In the genomic region with DNA sequence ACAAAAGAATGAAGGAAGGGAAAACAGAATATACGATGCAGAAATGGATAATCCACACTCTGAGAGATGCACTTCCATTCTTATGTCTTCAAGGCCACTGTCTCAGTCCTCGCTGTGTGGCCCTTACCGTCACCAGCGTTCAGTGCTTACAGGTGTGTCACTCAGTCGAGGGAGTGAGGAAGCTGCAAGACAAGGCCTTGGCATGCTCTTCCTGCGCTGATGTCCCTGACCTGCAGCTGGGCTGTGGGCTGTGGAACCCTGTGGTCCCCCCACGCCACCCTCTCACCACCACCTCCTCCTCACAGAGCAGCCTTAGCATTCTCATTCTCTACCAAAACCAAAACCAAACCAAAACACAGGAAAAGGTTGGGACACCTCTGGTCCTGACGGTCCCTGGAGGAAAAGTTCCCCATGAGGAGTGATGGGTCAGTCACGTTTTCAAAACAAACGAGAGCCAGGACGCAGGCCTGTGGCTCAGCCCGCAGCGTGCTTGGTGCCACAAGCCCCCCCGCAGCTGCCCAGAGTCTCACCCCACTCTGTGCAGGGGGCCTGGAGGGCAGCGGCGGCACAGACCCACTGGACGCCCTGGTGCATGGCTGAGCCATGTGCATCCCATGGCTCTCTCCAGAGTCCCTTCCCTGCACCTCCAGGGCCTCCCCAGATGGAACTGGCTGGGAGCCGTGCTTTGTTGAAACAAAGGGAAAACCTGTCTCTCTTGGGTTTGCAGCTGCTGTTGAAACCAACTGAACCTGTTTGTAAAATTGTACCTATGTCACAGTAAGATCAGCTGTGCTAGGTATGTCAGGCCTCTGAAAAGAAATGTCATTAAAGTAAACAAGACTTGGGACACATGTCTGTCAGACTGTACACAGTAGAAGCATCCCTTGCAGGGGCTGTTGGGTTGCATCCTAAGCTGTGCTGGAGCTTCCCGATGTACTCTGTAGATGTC, we compare ENCODE assay signal across 9 cellular contexts. TPM values are rescaled to one million over a fixed set of nuclear protein-coding genes. Genes with fewer than 3 reads are reported as not detected.
DNase-seq lines count a peak whose midpoint lies in the region; ATAC-seq and TF ChIP-seq lines count a peak whose summit lies in the region.
"Had no signal": no experiment of that assay in that cellular context is flagged by ENCODE, and none has a peak within 500 bp of the region (broad histone marks: within the 10 kb centered on the region; RNA-seq: fewer than 3 reads in every experiment).

No MANE protein-coding gene starts in this region.

- H3K27ac ChIP-seq in adrenal gland (peak overlapping the region; percentile 35 to 89 (median 82)), uterus (peak overlapping the region; percentile 52 to 58)

- peaks cover 29% of the 10 kb centered on the region for H3K36me3 Mint-ChIP-seq in mesothelial cell of epicardium

- H3K4me3 ChIP-seq in adrenal gland (peak overlapping the region in 1 of 4 donors; percentile 31), uterus (no peak overlapping the region)

- no peaks in the 10 kb centered on the region for H3K36me3 ChIP-seq in adrenal gland (replicated peaks in 1 of 2)
- H3K36me3 ChIP-seq in uterus: no peaks in the 10 kb centered on the region

- intact Hi-C loops in Right ventricle myocardium superior (cut with DNase I): no loop called here
- intact Hi-C loops in left ventricle myocardium superior (cut with micrococcal nuclease): no loop called here
- intact Hi-C loops in adrenal gland (cut with DNase I): no loop called here
- intact Hi-C loops in uterus (cut with DNase I; ENCODE audit: low total_unique reads): no loop called here

- ATAC-seq in Right ventricle myocardium superior (ENCODE audit: poor library complexity) (peak; percentile 11), left ventricle myocardium superior (no peak), HG03460 (IDR thresholded peaks at IDR 0.05; ENCODE audit: unreplicated experiment) (no peak)

- no peak overlapping the region for H3K4me3 Mint-ChIP-seq in mesothelial cell of epicardium

- TF ChIP-seq CTCF in adrenal gland (IDR thresholded peaks at IDR 0.05) (no peak), mesothelial cell of epicardium (IDR thresholded peaks at IDR 0.05; ENCODE audit: unreplicated experiment) (no peak), uterus (IDR thresholded peaks at IDR 0.05) (no peak)

- H3K27me3 ChIP-seq in adrenal gland: no peaks in the 10 kb centered on the region
- H3K27me3 ChIP-seq in uterus: no peaks in the 10 kb centered on the region

- H3K27ac Mint-ChIP-seq in mesothelial cell of epicardium: peak overlapping the region; percentile 86

- H3K4me1 ChIP-seq in adrenal gland (replicated peaks in 1 of 2): peaks cover 23 to 40% of the 10 kb centered on the region in 2 donors
- H3K4me1 ChIP-seq in uterus: no peaks in the 10 kb centered on the region
- H3K4me1 ChIP-seq: Caco-2 had no signal

- H3K27me3 Mint-ChIP-seq in mesothelial cell of epicardium (ENCODE audit: low read depth): no peaks in the 10 kb centered on the region

- no peaks in the 10 kb centered on the region for H3K9me3 Mint-ChIP-seq in mesothelial cell of epicardium

- TF ChIP-seq POLR2A in adrenal gland (IDR thresholded peaks at IDR 0.05) (no peak), uterus (IDR thresholded peaks at IDR 0.05) (no peak)

- WGBS in adrenal gland, 4 donors: 82 to 85% (median 84%) methylated on average over 16 to 19 of the region's 19 CpGs

- DNase-seq in Right ventricle myocardium superior: no peak
- no peak for DNase-seq in left ventricle myocardium superior
- no peak for DNase-seq in adrenal gland
- DNase-seq in mesothelial cell of epicardium (ENCODE audit: low spot score in 2 of 2, unreplicated experiment in 2 of 2): no peak
- DNase-seq in uterus: no peak
- no peak for DNase-seq in T1000 (lab: John Stamatoyannopoulos, UW)
- no peak for DNase-seq in ecto neural progenitor cell (ENCODE audit: low spot score)

- H3K9me3 ChIP-seq in adrenal gland (replicated peaks in 1 of 3) (no peaks in the 10 kb centered on the region), uterus (no peaks in the 10 kb centered on the region)
- H3K9me3 ChIP-seq: Caco-2 had no signal

- peaks cover 21% of the 10 kb centered on the region for H3K4me1 Mint-ChIP-seq in mesothelial cell of epicardium

RNA-seq across cellular contexts. Expression of gene GPR183, which starts 48.3 kb away (rescaled TPM):
- 1.6 TPM for total RNA-seq in Right ventricle myocardium superior
- total RNA-seq in left ventricle myocardium superior: 2.6 TPM
- total RNA-seq in adrenal gland: 10 to 100 TPM in 3 of 8 donors, 1 to 10 TPM in 5; 4.5 to 15.0 (median 9.2) TPM
- polyA plus RNA-seq in adrenal gland: 10 to 100 TPM in 1 of 3 donors, 1 to 10 TPM in 2; 4.2 to 12.8 (median 5.5) TPM
- 0.14 to 0.25 TPM (median 0.16 TPM) in 3 replicates for total RNA-seq in mesothelial cell of epicardium
- total RNA-seq in uterus: 10 to 100 TPM in 1 of 4 donors, 1 to 10 TPM in 3; 2.0 to 10.8 (median 3.8) TPM
- total RNA-seq: Caco-2 had no signal
